Comparison of ENCODE assay signal across 4 cellular contexts in genomic region chr19:256804-257203, GRCh38. TPM values are rescaled to one million over a fixed set of nuclear protein-coding genes. Genes with fewer than 3 reads are reported as not detected.
DNase-seq lines count a peak whose midpoint lies in the region; ATAC-seq, FAIRE-seq and TF ChIP-seq lines count a peak whose summit lies in the region.
"Not testable (repeated sequence)": the region's sequence is repeated elsewhere in the genome, so short reads cannot be mapped to it uniquely, and the experiment has no call there.
"Had no signal": no experiment of that assay in that cellular context is flagged by ENCODE, and none has a peak within 500 bp of the region (broad histone marks: within the 10 kb centered on the region; RNA-seq: fewer than 3 reads in every experiment).

No MANE protein-coding gene starts in this region.

- not testable (repeated sequence) for H3K79me2 ChIP-seq in K562 (ENCODE audit: control insufficient read depth, insufficient read depth, low read length)

- H3K27me3 Mint-ChIP-seq in activated CD4-positive, alpha-beta T cell treated with anti-CD3 and anti-CD28 coated beads, Interleukin-2, amount 10 ng/mL, durations not matched to agents 24 days and 14 days, result peaks cover 31% of the 10 kb centered on the region

- WGBS in K562 (ENCODE audit: insufficient coverage, low coverage, missing lambda C conversion rate), result 1% methylated on average over 3 of the region's 3 CpGs

- peak; percentile 43 for DNase-seq in activated CD4-positive, alpha-beta T cell treated with anti-CD3 and anti-CD28 coated beads, Interleukin-2, amount 10 ng/mL, durations not matched to agents 24 days and 14 days
- DNase-seq in K562 (ENCODE audit: extremely low read depth in 1 of 4, low spot score in 3 of 4), result not testable (repeated sequence)

- not testable (repeated sequence) for H3K36me3 ChIP-seq in K562 (ENCODE audit: control insufficient read depth, insufficient read depth, low read length)

- not testable (repeated sequence) for H3K4me3 ChIP-seq in K562

- not testable (repeated sequence) for H3K4me2 ChIP-seq in K562 (ENCODE audit: insufficient read depth, low read length)

- TF ChIP-seq CTCF in K562 (IDR thresholded peaks at IDR 0.05 in 2 of 3, conservative IDR thresholded peaks at IDR 0.05 in 1 of 3; ENCODE audit: insufficient read depth in 2 of 3, low read depth in 1 of 3, low read length in 3 of 3), result not testable (repeated sequence)

- intact Hi-C loops in activated CD4-positive, alpha-beta T cell treated with anti-CD3 and anti-CD28 coated beads, Interleukin-2, amount 10 ng/mL, durations not matched to agents 24 days and 14 days (cut with micrococcal nuclease); K562 (cut with micrococcal nuclease): not testable (repeated sequence)

- in situ Hi-C loops in K562 (cut with MboI), result not testable (repeated sequence)

- POLR2A ChIA-PET in K562 (lab: Yijun Ruan, JAX), result not testable (repeated sequence)

- not testable (repeated sequence) for H3K4me1 Mint-ChIP-seq in activated CD4-positive, alpha-beta T cell treated with anti-CD3 and anti-CD28 coated beads, Interleukin-2, amount 10 ng/mL, durations not matched to agents 24 days and 14 days

- not testable (repeated sequence) for H3K36me3 Mint-ChIP-seq in activated CD4-positive, alpha-beta T cell treated with anti-CD3 and anti-CD28 coated beads, Interleukin-2, amount 10 ng/mL, durations not matched to agents 24 days and 14 days (ENCODE audit: low read depth)

- not testable (repeated sequence) for H2AFZ ChIP-seq in K562 (ENCODE audit: low read depth, low read length)

- H3K27ac ChIP-seq in K562 (ENCODE audit: extremely low read depth, low read depth, low read length), result not testable (repeated sequence)

- CTCF ChIA-PET in K562 (lab: Yijun Ruan, JAX; ENCODE audit: low intra/inter-chr PET ratio), result not testable (repeated sequence)

- not testable (repeated sequence) for H4K20me1 ChIP-seq in K562 (replicated peaks; ENCODE audit: control insufficient read depth, insufficient read depth, low read length)

- not testable (repeated sequence) for ATAC-seq in K562

- not testable (repeated sequence) for BruUV-seq in K562 (replicated peaks; lab: Mats Ljungman, UMichigan)

- H3K27ac Mint-ChIP-seq in activated CD4-positive, alpha-beta T cell treated with anti-CD3 and anti-CD28 coated beads, Interleukin-2, amount 10 ng/mL, durations not matched to agents 24 days and 14 days, result not testable (repeated sequence)

- not testable (repeated sequence) for H3K4me1 ChIP-seq in K562 (replicated peaks in 1 of 2; ENCODE audit: control insufficient read depth in 2 of 2, insufficient read depth in 2 of 2, low read length in 2 of 2)

- H3K9me3 ChIP-seq in K562 (replicated peaks; ENCODE audit: control insufficient read depth, insufficient read depth, low read depth, low read length), result not testable (repeated sequence)

- H3K27me3 ChIP-seq in K562 (ENCODE audit: control insufficient read depth in 2 of 2, insufficient read depth in 2 of 2, low read length in 2 of 2), result not testable (repeated sequence)

- H3K9ac ChIP-seq in K562 (ENCODE audit: insufficient read depth in 1 of 2, low read depth in 2 of 2, low read length in 2 of 2), result not testable (repeated sequence)

- TF ChIP-seq POLR2A in K562 (conservative IDR thresholded peaks at IDR 0.05), result not testable (repeated sequence)

- TF ChIP-seq RAD21 in K562 (CRISPR knock-in tag; conservative IDR thresholded peaks at IDR 0.05 in 1 of 2, IDR thresholded peaks at IDR 0.05 in 1 of 2), result not testable (repeated sequence)

- H3K9me1 ChIP-seq in K562 (ENCODE audit: control insufficient read depth, insufficient read depth, low read length), result not testable (repeated sequence)

- FAIRE-seq in K562 (lab: Jason Lieb, UNC), result not testable (repeated sequence)

- not testable (repeated sequence) for H3K9me3 Mint-ChIP-seq in activated CD4-positive, alpha-beta T cell treated with anti-CD3 and anti-CD28 coated beads, Interleukin-2, amount 10 ng/mL, durations not matched to agents 24 days and 14 days

- H3K4me3 Mint-ChIP-seq in activated CD4-positive, alpha-beta T cell treated with anti-CD3 and anti-CD28 coated beads, Interleukin-2, amount 10 ng/mL, durations not matched to agents 24 days and 14 days, result not testable (repeated sequence)

- not testable (repeated sequence) for TF ChIP-seq EP300 in K562 (IDR thresholded peaks at IDR 0.05; ENCODE audit: low read length)

TF ChIP-seq in K562, 482 proteins besides CTCF, POLR2A, EP300 and RAD21:
- TF ChIP-seq DPF2 (IDR thresholded peaks at IDR 0.05) (0 out of 2 replicates have a peak, but pooled peaks have one; percentile 16), SMARCA4 (IDR thresholded peaks at IDR 0.05) (0 out of 2 replicates have a peak, but pooled peaks have one; percentile 32), SOX6 (IDR thresholded peaks at IDR 0.05) (peak; percentile 13; the same call in 1 of the 2 replicates), CBFA2T3 (IDR thresholded peaks at IDR 0.05) (peak; percentile 46), MTA2 (IDR thresholded peaks at IDR 0.05; ENCODE audit: low read depth) (0 out of 2 replicates have a peak, but pooled peaks have one; percentile 35), TAL1 (IDR thresholded peaks at IDR 0.05) (peak; percentile 62), ARID1B (IDR thresholded peaks at IDR 0.05) (peak; percentile 74), TCF3 (CRISPR knock-in tag; IDR thresholded peaks at IDR 0.05) (peak; percentile 41), TEAD4 (IDR thresholded peaks at IDR 0.05; ENCODE audit: low read length) (peak; percentile 60; the same call in 1 of the 2 replicates), KDM1A (IDR thresholded peaks at IDR 0.05) (0 out of 4 replicates have a peak, but pooled peaks of 1 of the 2 experiments have one; percentile 22)
- TF ChIP-seq TEAD4 (CRISPR knock-in tag; IDR thresholded peaks at IDR 0.05; ENCODE audit: borderline replicate concordance), result not testable (repeated sequence)

RNA-seq across cellular contexts. Expression of gene PLPP2, which starts 34.4 kb away (rescaled TPM):
- total RNA-seq in activated CD4-positive, alpha-beta T cell treated with anti-CD3 and anti-CD28 coated beads, Interleukin-2, amount 10 ng/mL, durations not matched to agents 24 days and 14 days, result 0.07 and 0.24 TPM in 2 replicates
- total RNA-seq in K562 (2011; cell fraction: chromatin; rRNA removed; ENCODE audit: low replicate concordance), result 6.2 and 17.1 TPM in 2 replicates
- 17.7 and 19.1 TPM in 2 replicates for total RNA-seq in K562 (2011; cell fraction: nucleolus; rRNA removed)
- 13.8 and 19.1 TPM in 2 replicates for total RNA-seq in K562 (2011; cell fraction: nucleoplasm; rRNA removed)
- total RNA-seq in K562 (2014; rRNA removed) (3.1 and 4.0 TPM in 2 replicates), K562 (2014; rRNA removed; fragmentation: Illumina TruSeq; extraction: Trizol) (0.67 and 2.0 TPM in 2 replicates), K562 (2015; rRNA removed; fragmentation: Illumina TruSeq; extraction: Trizol) (0.51 and 0.64 TPM in 2 replicates), K562 (2021) (3.9 and 4.4 TPM in 2 replicates)
- polyA plus RNA-seq in K562 (2011; rRNA removed) (1.1 and 2.5 TPM in 2 replicates), K562 (2014; fragmentation: Illumina TruSeq; extraction: Trizol) (3.1 and 3.4 TPM in 2 replicates), K562 (2014; fragmentation: Nextera tagmentation; extraction: Ambion mirVana) (under 1 TPM in 1 of 2 experiments, not detected in 1; 0.56 TPM), K562 (2014; rRNA removed) (2.0 and 2.2 TPM in 2 replicates)
- 1.9 and 11.7 TPM in 2 replicates for polyA plus RNA-seq in K562 (2011; cell fraction: cytosol; rRNA removed)
- polyA plus RNA-seq in K562 (2011; cell fraction: nucleus; rRNA removed), result 2.4 and 12.0 TPM in 2 replicates
- 0.58 and 1.5 TPM in 2 replicates for polyA plus RNA-seq in K562 (2012)
- polyA minus RNA-seq in K562 (2011; rRNA and poly(A)+ RNA removed), result 0.63 and 3.3 TPM in 2 replicates
- 2.7 TPM in 1 of 2 replicates, not detected in the other for polyA minus RNA-seq in K562 (2011; cell fraction: cytosol; rRNA and poly(A)+ RNA removed)
- polyA minus RNA-seq in K562 (2011; cell fraction: nucleus; rRNA and poly(A)+ RNA removed), result 0.44 and 1.5 TPM in 2 replicates
- total RNA-seq: CD8-positive, alpha-beta memory T cell had no signal
- polyA plus RNA-seq: CD14-positive monocyte had no signal
